8 cellular contexts compared by ENCODE assay signal in the genomic region with DNA sequence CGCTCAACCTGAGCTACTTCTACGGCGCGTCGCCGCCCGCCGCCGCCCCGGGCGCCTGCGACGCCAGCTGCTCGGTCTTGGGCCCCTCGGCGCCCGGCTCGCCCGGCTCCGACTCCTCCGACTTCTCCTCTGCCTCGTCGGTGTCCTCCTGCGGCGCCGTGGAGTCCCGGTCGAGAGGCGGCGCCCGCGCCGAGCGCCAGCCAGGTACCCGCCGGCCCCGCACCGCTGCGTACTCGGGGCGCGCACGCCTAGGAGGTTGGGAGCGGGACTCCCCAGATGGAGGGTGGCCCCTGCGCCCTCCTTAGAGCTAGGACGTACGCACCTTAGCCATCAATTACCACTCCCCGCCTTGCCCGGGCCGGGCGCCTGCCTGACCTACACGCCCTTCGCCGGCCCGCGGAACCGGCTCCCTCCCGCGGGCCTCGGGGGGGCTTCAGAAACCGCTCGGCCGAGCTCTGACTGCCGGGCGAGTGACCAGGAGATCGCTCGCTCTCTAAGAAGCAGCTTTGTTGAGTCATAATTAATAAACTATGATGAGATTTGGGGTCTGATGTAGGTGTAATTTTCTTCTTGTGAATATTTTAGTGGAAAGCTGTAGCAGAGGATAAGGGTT. TPM values are rescaled to one million over a fixed set of nuclear protein-coding genes. Genes with fewer than 3 reads are reported as not detected.
A peak's percentile ranks its signal among the peaks of the same experiment; 100 is the strongest.
DNase-seq lines count a peak whose midpoint lies in the region; TF ChIP-seq lines count a peak whose summit lies in the region.

No MANE protein-coding gene starts in this region.

- H3K4me3 ChIP-seq in HFF-Myc (replicated peaks; ENCODE audit: low read depth, low read length) (peak overlapping the region; percentile 85), esophagus squamous epithelium (peak overlapping the region; percentile 84 to 98 (median 98)), neutrophil (ENCODE audit: low read depth in 1 of 2, low read length in 1 of 2) (peak overlapping the region; percentile 90 to 97), thyroid gland (replicated peaks in 1 of 3) (peak overlapping the region; percentile 73 to 96 (median 95))

- H3K27me3 ChIP-seq in esophagus squamous epithelium (no peaks in the 10 kb centered on the region), neutrophil (no peaks in the 10 kb centered on the region), thyroid gland (no peaks in the 10 kb centered on the region)

- TF ChIP-seq POLR2A in esophagus squamous epithelium (IDR thresholded peaks at IDR 0.05) (no peak), thyroid gland (IDR thresholded peaks at IDR 0.05) (no peak)

- DNase-seq in NCI-H1092 treated with DMSO at 0.1 percent for 48 hours (lab: John Stamatoyannopoulos, UW) (peak; percentile 50), NCI-H1092 (lab: John Stamatoyannopoulos, UW) (no peak), HFF-Myc (ENCODE audit: extremely low read depth, low read depth) (no peak), NCI-H2171 treated with DMSO at 0.1 percent for 48 hours (lab: John Stamatoyannopoulos, UW) (peak; percentile 46), activated T-cell treated with anti-CD3 and anti-CD28 coated beads for 48 hours (ENCODE audit: low read depth) (peak; percentile 55), esophagus squamous epithelium (lab: John Stamatoyannopoulos, UW) (peak; percentile 21), thyroid gland (peak; percentile 57 to 59)

- peak overlapping the region; percentile 95 to 100 (median 100) for H3K27ac ChIP-seq in esophagus squamous epithelium
- H3K27ac ChIP-seq in neutrophil = peak overlapping the region; percentile 96
- H3K27ac ChIP-seq in thyroid gland = peak overlapping the region; percentile 96 to 99 (median 96)

- H3K4me1 ChIP-seq in esophagus squamous epithelium (peaks cover 13 to 65% (median 25%) of the 10 kb centered on the region in 3 donors), neutrophil (ENCODE audit: control insufficient read depth in 1 of 2, insufficient read depth in 1 of 2, low read depth in 1 of 2, low read length in 1 of 2) (peaks cover 56 to 60% of the 10 kb centered on the region in 2 experiments), thyroid gland (peaks cover 13 to 14% of the 10 kb centered on the region in 2 donors)

- no CpG with 5 or more reads among the region's 67 CpGs for WGBS in esophagus squamous epithelium, 2 donors
- 0 to 1% methylated on average over 9 to 11 of the region's 67 CpGs for WGBS in thyroid gland, 2 donors

- H3K36me3 ChIP-seq in esophagus squamous epithelium (peaks cover 13 to 32% (median 17%) of the 10 kb centered on the region in 3 donors), neutrophil (peaks cover 31% of the 10 kb centered on the region), thyroid gland (peaks cover 26 to 28% of the 10 kb centered on the region in 2 donors)

- TF ChIP-seq CTCF in HFF-Myc (IDR thresholded peaks at IDR 0.05; ENCODE audit: low read depth, low read length, missing control alignments) = no peak
- peak in 1 of 6 experiments; percentile 6 for TF ChIP-seq CTCF in esophagus squamous epithelium (IDR thresholded peaks at IDR 0.05)
- peak; percentile 1 for TF ChIP-seq CTCF in neutrophil (IDR thresholded peaks at IDR 0.05)
- TF ChIP-seq CTCF in thyroid gland (IDR thresholded peaks at IDR 0.05) = peak in 1 of 6 experiments; percentile 12

- H3K9me3 ChIP-seq in esophagus squamous epithelium (no peaks in the 10 kb centered on the region), neutrophil (no peaks in the 10 kb centered on the region), thyroid gland (no peaks in the 10 kb centered on the region)

- intact Hi-C loops in esophagus squamous epithelium (cut with DNase I) = no loop called here
- intact Hi-C loops in thyroid gland (cut with DNase I) = no loop called here

RNA-seq across cellular contexts. Expression of gene NFKBIZ, which starts 0.5 kb away (rescaled TPM):
- total RNA-seq in esophagus squamous epithelium (100 to 1,000 TPM in 1 of 4 donors, 10 to 100 TPM in 3; 19.2 to 108 (median 35.4) TPM), thyroid gland (100 to 1,000 TPM in 1 of 4 donors, 10 to 100 TPM in 3; 37.5 to 132 (median 56.9) TPM)

Comparison
In these comparisons a context has a peak if more than half of its experiments do, and no peak if none do; other contexts are left out.
1. DNase-seq: peak in NCI-H1092 treated with DMSO at 0.1 percent for 48 hours (single experiment), NCI-H2171 treated with DMSO at 0.1 percent for 48 hours (single experiment), activated T-cell treated with anti-CD3 and anti-CD28 coated beads for 48 hours (single experiment), esophagus squamous epithelium (single experiment) and thyroid gland (2 of 2); none in NCI-H1092 (single experiment) and HFF-Myc (single experiment).
2. Peak in every context shown above with its lines, with median percentiles within 50 percentile points of each other: H3K4me3 ChIP-seq and H3K27ac ChIP-seq.